1 cellular context compared by ENCODE assay signal in genomic region chr4:177441803-177442622, GRCh38.
TF ChIP-seq lines count a peak whose summit lies in the region.

TSS of gene AGA (minus strand) at chr4:177442437. CDS start at chr4:177442375, 62 bp downstream.

TF ChIP-seq in WTC11, 78 proteins besides CTCF, POLR2A, EP300 and RAD21 (continued from another document):
- TF ChIP-seq ARID4B (CRISPR knock-in tag; IDR thresholded peaks at IDR 0.05; ENCODE audit: borderline replicate concordance) (no peak), HMGXB4 (CRISPR knock-in tag; IDR thresholded peaks at IDR 0.05) (peak; percentile 81; the same call in 1 of the 2 replicates), TP53 (CRISPR knock-in tag; IDR thresholded peaks at IDR 0.05) (peak; percentile 59; the same call in 1 of the 2 replicates), FOXJ3 (CRISPR knock-in tag; IDR thresholded peaks at IDR 0.05; ENCODE audit: borderline replicate concordance) (no peak), SOX15 (CRISPR knock-in tag; IDR thresholded peaks at IDR 0.05) (no peak), ZMAT4 (CRISPR knock-in tag; IDR thresholded peaks at IDR 0.05) (no peak), RORB (CRISPR knock-in tag; IDR thresholded peaks at IDR 0.05) (no peak), ZBTB43 (CRISPR knock-in tag; IDR thresholded peaks at IDR 0.05) (peak; percentile 84; the same call in 1 of the 2 replicates), GRHL2 (CRISPR knock-in tag; IDR thresholded peaks at IDR 0.05; ENCODE audit: insufficient replicate concordance, severe bottlenecking) (no peak), ATF6 (CRISPR knock-in tag; IDR thresholded peaks at IDR 0.05) (no peak), AFF4 (CRISPR knock-in tag; IDR thresholded peaks at IDR 0.05; ENCODE audit: borderline replicate concordance) (0 out of 2 replicates have a peak, but pooled peaks have one; percentile 68), MXD4 (CRISPR knock-in tag; IDR thresholded peaks at IDR 0.05; ENCODE audit: borderline replicate concordance) (no peak), JUN (CRISPR knock-in tag; IDR thresholded peaks at IDR 0.05) (no peak), AR (CRISPR knock-in tag; IDR thresholded peaks at IDR 0.05) (no peak), KAT7 (CRISPR knock-in tag; IDR thresholded peaks at IDR 0.05; ENCODE audit: borderline replicate concordance) (peak; percentile 96), ETV6 (CRISPR knock-in tag; IDR thresholded peaks at IDR 0.05) (no peak), PREB (CRISPR knock-in tag; IDR thresholded peaks at IDR 0.05; ENCODE audit: borderline replicate concordance) (peak; percentile 88; the same call in 1 of the 2 replicates), SMAD4 (CRISPR knock-in tag; IDR thresholded peaks at IDR 0.05) (no peak), MYBL2 (CRISPR knock-in tag; IDR thresholded peaks at IDR 0.05) (no peak), ZNF425 (CRISPR knock-in tag; conservative IDR thresholded peaks at IDR 0.05) (no peak), ZNF219 (CRISPR knock-in tag; IDR thresholded peaks at IDR 0.05; ENCODE audit: borderline replicate concordance) (no peak), CREM (CRISPR knock-in tag; IDR thresholded peaks at IDR 0.05) (no peak), ZNF232 (CRISPR knock-in tag; IDR thresholded peaks at IDR 0.05) (no peak), NR3C1 (CRISPR knock-in tag; conservative IDR thresholded peaks at IDR 0.05; ENCODE audit: low read depth) (no peak), NR2C2 (CRISPR knock-in tag; IDR thresholded peaks at IDR 0.05) (no peak), E2F4 (CRISPR knock-in tag; IDR thresholded peaks at IDR 0.05; ENCODE audit: borderline replicate concordance, low read depth) (no peak)
